19 cellular contexts compared by ENCODE assay signal in genomic region chr10:80526218-80526617, GRCh38. TPM values are rescaled to one million over a fixed set of nuclear protein-coding genes. Genes with fewer than 3 reads are reported as not detected.
DNase-seq lines count a peak whose midpoint lies in the region; ATAC-seq and TF ChIP-seq lines count a peak whose summit lies in the region.
"Had no signal": no experiment of that assay in that cellular context is flagged by ENCODE, and none has a peak within 500 bp of the region (broad histone marks: within the 10 kb centered on the region; RNA-seq: fewer than 3 reads in every experiment).

No MANE protein-coding gene starts in this region.

- peaks cover 58% of the 10 kb centered on the region for H3K4me1 ChIP-seq in left ventricle myocardium inferior
- H3K4me1 ChIP-seq: body of pancreas, right lobe of liver had no signal

- peaks cover 71% of the 10 kb centered on the region for H3K4me1 Mint-ChIP-seq in activated CD4-positive, alpha-beta memory T cell treated with anti-CD3 and anti-CD28 coated beads, Interleukin-2, amount 10 ng/mL, durations not matched to agents 7 days and 5 days
- H3K4me1 Mint-ChIP-seq in immature natural killer cell = peaks cover 65 to 71% of the 10 kb centered on the region in 2 donors

- no peak for ATAC-seq in left ventricle myocardium superior
- no peak for ATAC-seq in HG02763 (IDR thresholded peaks at IDR 0.05; ENCODE audit: unreplicated experiment)
- ATAC-seq: body of pancreas, WTC11 had no signal

- no peak overlapping the region for H3K4me3 ChIP-seq in left ventricle myocardium inferior
- H3K4me3 ChIP-seq: body of pancreas, right lobe of liver had no signal

- CTCF ChIA-PET in activated CD4-positive, alpha-beta memory T cell treated with anti-CD3 and anti-CD28 coated beads, Interleukin-2, amount 10 ng/mL, durations not matched to agents 7 days and 5 days (lab: Charles Lee) = interaction anchor here (0.6 to 2.4 kb wide), 3 partner anchors 14 to 82 kb away, joined by 3 to 6 read pairs (median 3); no protein-coding TSS in a partner anchor

- peak overlapping the region; percentile 65 for H3K27ac Mint-ChIP-seq in activated CD4-positive, alpha-beta memory T cell treated with anti-CD3 and anti-CD28 coated beads, Interleukin-2, amount 10 ng/mL, durations not matched to agents 7 days and 5 days
- peak overlapping the region in 5 of 6 donors; percentile 20 to 90 (median 63) for H3K27ac Mint-ChIP-seq in immature natural killer cell
- H3K27ac Mint-ChIP-seq: WTC11 had no signal

- POLR2A ChIA-PET in activated CD4-positive, alpha-beta memory T cell treated with anti-CD3 and anti-CD28 coated beads, Interleukin-2, amount 10 ng/mL, durations not matched to agents 7 days and 5 days (lab: Charles Lee) = interaction anchor here (1.0 to 1.4 kb wide), 3 partner anchors 15 to 70 kb away, joined by 3 read pairs; no protein-coding TSS in a partner anchor

- DNase-seq in left ventricle myocardium inferior (no peak), left ventricle myocardium superior (no peak), immature natural killer cell (no peak), NCI-H82 (lab: John Stamatoyannopoulos, UW) (no peak)
- no peak for DNase-seq in activated CD4-positive, alpha-beta memory T cell treated with anti-CD3 and anti-CD28 coated beads, Interleukin-2, amount 10 ng/mL, durations not matched to agents 7 days and 5 days
- no peak for DNase-seq in stimulated activated CD4-positive, alpha-beta T cell treated with anti-CD3 and anti-CD28 coated beads, Interleukin-4, amount 100 ng/mL, for 24 hours
- DNase-seq: body of pancreas, Calu3, NCI-H1694, NCI-H2171 treated with DMSO at 0.1 percent for 48 hours, NCI-H524 treated with DMSO at 0.1 percent for 48 hours, nephron progenitor cell, right lobe of liver, RPMI8226, T-helper 9 cell had no signal

- no peaks in the 10 kb centered on the region for H3K27me3 Mint-ChIP-seq in activated CD4-positive, alpha-beta memory T cell treated with anti-CD3 and anti-CD28 coated beads, Interleukin-2, amount 10 ng/mL, durations not matched to agents 7 days and 5 days
- H3K27me3 Mint-ChIP-seq in immature natural killer cell (ENCODE audit: low read depth in 3 of 3) = peaks cover 2 to 7% (median 5%) of the 10 kb centered on the region in 3 donors

- H3K36me3 Mint-ChIP-seq in activated CD4-positive, alpha-beta memory T cell treated with anti-CD3 and anti-CD28 coated beads, Interleukin-2, amount 10 ng/mL, durations not matched to agents 7 days and 5 days (ENCODE audit: low read depth) = peaks cover 28% of the 10 kb centered on the region
- no peaks in the 10 kb centered on the region for H3K36me3 Mint-ChIP-seq in immature natural killer cell
- H3K36me3 Mint-ChIP-seq: WTC11 had no signal

- H3K4me3 Mint-ChIP-seq in activated CD4-positive, alpha-beta memory T cell treated with anti-CD3 and anti-CD28 coated beads, Interleukin-2, amount 10 ng/mL, durations not matched to agents 7 days and 5 days = no peak overlapping the region
- H3K4me3 Mint-ChIP-seq in immature natural killer cell = no peak overlapping the region
- H3K4me3 Mint-ChIP-seq: nephron progenitor cell, WTC11 had no signal

- intact Hi-C loops in left ventricle myocardium inferior (cut with micrococcal nuclease) (no loop called here), left ventricle myocardium superior (cut with micrococcal nuclease) (no loop called here)

- H3K9me3 Mint-ChIP-seq in activated CD4-positive, alpha-beta memory T cell treated with anti-CD3 and anti-CD28 coated beads, Interleukin-2, amount 10 ng/mL, durations not matched to agents 7 days and 5 days = no peaks in the 10 kb centered on the region
- no peaks in the 10 kb centered on the region for H3K9me3 Mint-ChIP-seq in immature natural killer cell
- H3K9me3 Mint-ChIP-seq: nephron progenitor cell, WTC11 had no signal

- H3K36me3 ChIP-seq in left ventricle myocardium inferior = peaks cover under 1% of the 10 kb centered on the region
- H3K36me3 ChIP-seq: right lobe of liver had no signal

- TF ChIP-seq CTCF in left ventricle myocardium inferior (IDR thresholded peaks at IDR 0.05; ENCODE audit: borderline replicate concordance) = no peak

- H3K27me3 ChIP-seq in left ventricle myocardium inferior (ENCODE audit: low read depth) = no peaks in the 10 kb centered on the region
- H3K27me3 ChIP-seq: body of pancreas, right lobe of liver had no signal

- H3K27ac ChIP-seq in left ventricle myocardium inferior (replicated peaks) = peak overlapping the region; percentile 46
- H3K27ac ChIP-seq: body of pancreas, right lobe of liver had no signal

- H3K9me3 ChIP-seq in left ventricle myocardium inferior (replicated peaks) = no peaks in the 10 kb centered on the region
- H3K9me3 ChIP-seq: body of pancreas, right lobe of liver had no signal

RNA-seq across cellular contexts. Expression of gene SH2D4B, which starts 11.5 kb away (rescaled TPM):
- not detected for total RNA-seq in left ventricle myocardium inferior
- not detected for total RNA-seq in left ventricle myocardium superior
- under 1 TPM; 0.13 to 0.15 TPM for total RNA-seq in activated CD4-positive, alpha-beta memory T cell treated with anti-CD3 and anti-CD28 coated beads, Interleukin-2, amount 10 ng/mL, durations not matched to agents 7 days and 5 days
- polyA plus RNA-seq in immature natural killer cell = not detected
- total RNA-seq: Calu3, epithelial cell of proximal tubule, fibroblast of villous mesenchyme, right lobe of liver had no signal
